ENCODE assay signal across 1 cellular context in the genomic region with DNA sequence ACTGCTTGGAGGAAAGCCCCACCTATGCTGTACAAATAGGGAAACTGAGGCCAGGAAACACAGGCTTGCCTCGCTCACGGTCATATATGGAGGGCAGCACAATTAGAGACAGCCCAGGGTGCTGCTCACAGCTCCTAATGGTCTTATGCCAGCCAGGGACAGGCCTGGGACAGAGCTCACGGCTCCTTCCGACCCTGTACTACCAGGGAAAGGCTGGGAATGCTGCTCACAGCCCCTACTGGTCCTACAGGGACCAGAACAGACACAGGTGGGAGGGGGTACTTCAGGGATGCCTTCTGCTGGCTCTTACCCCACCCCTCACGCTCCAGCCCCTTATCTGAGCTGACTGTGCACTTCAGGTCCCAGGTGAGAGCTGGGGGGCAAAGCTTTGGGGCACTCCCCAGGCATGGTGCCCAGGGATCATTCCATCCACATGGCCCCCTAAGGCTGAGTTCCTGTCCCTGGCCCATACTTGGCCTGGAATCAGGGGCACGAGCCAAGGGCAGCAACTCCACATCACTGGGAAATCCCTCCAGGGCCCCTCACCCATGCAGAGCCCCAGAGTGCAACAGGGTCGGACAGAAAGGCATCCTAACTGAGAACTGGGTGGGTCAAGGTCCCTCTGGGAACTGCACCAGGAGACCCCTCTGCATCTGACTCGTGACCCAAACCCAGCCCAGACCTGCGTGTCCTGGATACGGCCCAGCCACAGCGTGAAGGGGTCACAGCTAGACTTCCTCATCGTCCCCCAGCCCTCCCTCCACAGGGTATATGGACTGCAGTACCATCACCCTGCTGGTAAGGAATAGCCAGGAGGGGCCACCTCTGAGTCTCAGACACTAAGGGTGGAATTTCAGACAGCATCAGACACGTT.
TF ChIP-seq lines count a peak whose summit lies in the region.

No MANE protein-coding gene starts in this region.

TF ChIP-seq in GM23338, 12 proteins besides CTCF, POLR2A, EP300 and RAD21 (continued from another document):
- TF ChIP-seq, protein P1, sequence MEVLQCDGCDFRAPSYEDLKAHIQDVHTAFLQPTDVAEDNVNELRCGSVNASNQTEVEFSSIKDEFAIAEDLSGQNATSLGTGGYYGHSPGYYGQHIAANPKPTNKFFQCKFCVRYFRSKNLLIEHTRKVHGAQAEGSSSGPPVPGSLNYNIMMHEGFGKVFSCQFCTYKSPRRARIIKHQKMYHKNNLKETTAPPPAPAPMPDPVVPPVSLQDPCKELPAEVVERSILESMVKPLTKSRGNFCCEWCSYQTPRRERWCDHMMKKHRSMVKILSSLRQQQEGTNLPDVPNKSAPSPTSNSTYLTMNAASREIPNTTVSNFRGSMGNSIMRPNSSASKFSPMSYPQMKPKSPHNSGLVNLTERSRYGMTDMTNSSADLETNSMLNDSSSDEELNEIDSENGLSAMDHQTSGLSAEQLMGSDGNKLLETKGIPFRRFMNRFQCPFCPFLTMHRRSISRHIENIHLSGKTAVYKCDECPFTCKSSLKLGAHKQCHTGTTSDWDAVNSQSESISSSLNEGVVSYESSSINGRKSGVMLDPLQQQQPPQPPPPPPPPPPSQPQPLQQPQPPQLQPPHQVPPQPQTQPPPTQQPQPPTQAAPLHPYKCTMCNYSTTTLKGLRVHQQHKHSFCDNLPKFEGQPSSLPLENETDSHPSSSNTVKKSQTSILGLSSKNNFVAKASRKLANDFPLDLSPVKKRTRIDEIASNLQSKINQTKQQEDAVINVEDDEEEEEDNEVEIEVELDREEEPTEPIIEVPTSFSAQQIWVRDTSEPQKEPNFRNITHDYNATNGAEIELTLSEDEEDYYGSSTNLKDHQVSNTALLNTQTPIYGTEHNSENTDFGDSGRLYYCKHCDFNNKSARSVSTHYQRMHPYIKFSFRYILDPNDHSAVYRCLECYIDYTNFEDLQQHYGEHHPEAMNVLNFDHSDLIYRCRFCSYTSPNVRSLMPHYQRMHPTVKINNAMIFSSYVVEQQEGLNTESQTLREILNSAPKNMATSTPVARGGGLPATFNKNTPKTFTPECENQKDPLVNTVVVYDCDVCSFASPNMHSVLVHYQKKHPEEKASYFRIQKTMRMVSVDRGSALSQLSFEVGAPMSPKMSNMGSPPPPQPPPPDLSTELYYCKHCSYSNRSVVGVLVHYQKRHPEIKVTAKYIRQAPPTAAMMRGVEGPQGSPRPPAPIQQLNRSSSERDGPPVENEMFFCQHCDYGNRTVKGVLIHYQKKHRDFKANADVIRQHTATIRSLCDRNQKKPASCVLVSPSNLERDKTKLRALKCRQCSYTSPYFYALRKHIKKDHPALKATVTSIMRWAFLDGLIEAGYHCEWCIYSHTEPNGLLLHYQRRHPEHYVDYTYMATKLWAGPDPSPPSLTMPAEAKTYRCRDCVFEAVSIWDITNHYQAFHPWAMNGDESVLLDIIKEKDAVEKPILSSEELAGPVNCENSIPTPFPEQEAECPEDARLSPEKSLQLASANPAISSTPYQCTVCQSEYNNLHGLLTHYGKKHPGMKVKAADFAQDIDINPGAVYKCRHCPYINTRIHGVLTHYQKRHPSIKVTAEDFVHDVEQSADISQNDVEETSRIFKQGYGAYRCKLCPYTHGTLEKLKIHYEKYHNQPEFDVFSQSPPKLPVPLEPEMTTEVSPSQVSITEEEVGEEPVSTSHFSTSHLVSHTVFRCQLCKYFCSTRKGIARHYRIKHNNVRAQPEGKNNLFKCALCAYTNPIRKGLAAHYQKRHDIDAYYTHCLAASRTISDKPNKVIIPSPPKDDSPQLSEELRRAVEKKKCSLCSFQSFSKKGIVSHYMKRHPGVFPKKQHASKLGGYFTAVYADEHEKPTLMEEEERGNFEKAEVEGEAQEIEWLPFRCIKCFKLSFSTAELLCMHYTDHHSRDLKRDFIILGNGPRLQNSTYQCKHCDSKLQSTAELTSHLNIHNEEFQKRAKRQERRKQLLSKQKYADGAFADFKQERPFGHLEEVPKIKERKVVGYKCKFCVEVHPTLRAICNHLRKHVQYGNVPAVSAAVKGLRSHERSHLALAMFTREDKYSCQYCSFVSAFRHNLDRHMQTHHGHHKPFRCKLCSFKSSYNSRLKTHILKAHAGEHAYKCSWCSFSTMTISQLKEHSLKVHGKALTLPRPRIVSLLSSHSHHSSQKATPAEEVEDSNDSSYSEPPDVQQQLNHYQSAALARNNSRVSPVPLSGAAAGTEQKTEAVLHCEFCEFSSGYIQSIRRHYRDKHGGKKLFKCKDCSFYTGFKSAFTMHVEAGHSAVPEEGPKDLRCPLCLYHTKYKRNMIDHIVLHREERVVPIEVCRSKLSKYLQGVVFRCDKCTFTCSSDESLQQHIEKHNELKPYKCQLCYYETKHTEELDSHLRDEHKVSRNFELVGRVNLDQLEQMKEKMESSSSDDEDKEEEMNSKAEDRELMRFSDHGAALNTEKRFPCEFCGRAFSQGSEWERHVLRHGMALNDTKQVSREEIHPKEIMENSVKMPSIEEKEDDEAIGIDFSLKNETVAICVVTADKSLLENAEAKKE (CRISPR knock-in tag; IDR thresholded peaks at IDR 0.05), result no peak
- TF ChIP-seq ZNF114 (CRISPR knock-in tag; IDR thresholded peaks at IDR 0.05) (no peak), EZH2 (IDR thresholded peaks at IDR 0.05; ENCODE audit: low read depth, unreplicated experiment) (no peak)
TF ChIP-seq in GM23338: peak in this region for 0.
